21 cellular contexts compared by ENCODE assay signal in genomic region chr2:96526101-96526591, GRCh38. TPM values are rescaled to one million over a fixed set of nuclear protein-coding genes. Genes with fewer than 3 reads are reported as not detected.
DNase-seq lines count a peak whose midpoint lies in the region; ATAC-seq and TF ChIP-seq lines count a peak whose summit lies in the region.
"Had no signal": no experiment of that assay in that cellular context is flagged by ENCODE, and none has a peak within 500 bp of the region (broad histone marks: within the 10 kb centered on the region; RNA-seq: fewer than 3 reads in every experiment).

No MANE protein-coding gene starts in this region.

- H3K79me1 ChIP-seq in neuronal stem cell (ENCODE audit: low read depth, low read length), result no peaks in the 10 kb centered on the region

- no CpG with 5 or more reads among the region's 12 CpGs for WGBS in neuronal stem cell (ENCODE audit: extremely low coverage in 2 of 2, insufficient read length in 2 of 2, insufficient replicate concordance in 1 of 2), 2 donors

- H3K4me1 Mint-ChIP-seq in activated CD4-positive, alpha-beta T cell treated with anti-CD3 and anti-CD28 coated beads, Interleukin-2, amount 10 ng/mL, durations not matched to agents 7 days and 5 days, result peaks cover 90% of the 10 kb centered on the region
- H3K4me1 Mint-ChIP-seq in GM23338, result peaks cover 16% of the 10 kb centered on the region
- peaks cover 93% of the 10 kb centered on the region for H3K4me1 Mint-ChIP-seq in activated T-helper 1 cell treated with anti-CD3 and anti-CD28 coated beads, Interleukin-12 subunit alpha, Interleukin-12 subunit beta, Interleukin-2, Interleukin-4 antibody, amounts not matched to agents 30 ng/mL and 10 ng/mL and 1 ng/mL, durations not matched to agents 14 hours and 24 hours and 36 hours (ENCODE audit: low read depth)

- H3K18ac ChIP-seq in neuronal stem cell (ENCODE audit: low read length), result peak overlapping the region; percentile 0

- no peak overlapping the region for H2BK5ac ChIP-seq in neuronal stem cell (ENCODE audit: low read length)

- peaks cover 12% of the 10 kb centered on the region for H3K4me1 ChIP-seq in GM23338 (ENCODE audit: insufficient read depth)
- no peaks in the 10 kb centered on the region for H3K4me1 ChIP-seq in neuronal stem cell (ENCODE audit: control insufficient read depth in 2 of 2, insufficient read depth in 1 of 2, low read depth in 1 of 2, low read length in 2 of 2)
- H3K4me1 ChIP-seq: right lobe of liver had no signal

- CTCF ChIA-PET in activated CD4-positive, alpha-beta T cell treated with anti-CD3 and anti-CD28 coated beads, Interleukin-2, amount 10 ng/mL, durations not matched to agents 7 days and 5 days (lab: Charles Lee), result interaction anchor here (1.1 to 2.8 kb wide), 11 partner anchors 9 to 119 kb away, joined by 3 to 11 read pairs (median 5); no protein-coding TSS in a partner anchor

- no peaks in the 10 kb centered on the region for H3K9me2 ChIP-seq in GM23338 (ENCODE audit: insufficient read depth)

- H3K27ac Mint-ChIP-seq in activated CD4-positive, alpha-beta T cell treated with anti-CD3 and anti-CD28 coated beads, Interleukin-2, amount 10 ng/mL, durations not matched to agents 7 days and 5 days, result peak overlapping the region; percentile 13
- H3K27ac Mint-ChIP-seq in GM23338, result no peak overlapping the region
- peak overlapping the region; percentile 91 for H3K27ac Mint-ChIP-seq in activated T-helper 1 cell treated with anti-CD3 and anti-CD28 coated beads, Interleukin-12 subunit alpha, Interleukin-12 subunit beta, Interleukin-2, Interleukin-4 antibody, amounts not matched to agents 30 ng/mL and 10 ng/mL and 1 ng/mL, durations not matched to agents 14 hours and 24 hours and 36 hours

- no peak overlapping the region for H4K8ac ChIP-seq in neuronal stem cell (ENCODE audit: low read depth, low read length)

- H3K4me3 ChIP-seq in GM23338, result no peak overlapping the region
- H3K4me3 ChIP-seq in neuronal stem cell (ENCODE audit: low read length in 2 of 2), result peak overlapping the region in 1 of 2 donors; percentile 63
- H3K4me3 ChIP-seq: K562, right lobe of liver had no signal

- no peaks in the 10 kb centered on the region for H3K27me3 Mint-ChIP-seq in activated CD4-positive, alpha-beta T cell treated with anti-CD3 and anti-CD28 coated beads, Interleukin-2, amount 10 ng/mL, durations not matched to agents 7 days and 5 days
- H3K27me3 Mint-ChIP-seq in GM23338 (ENCODE audit: insufficient read depth, low read depth, poor library complexity), result peaks cover 26% of the 10 kb centered on the region
- H3K27me3 Mint-ChIP-seq in activated T-helper 1 cell treated with anti-CD3 and anti-CD28 coated beads, Interleukin-12 subunit alpha, Interleukin-12 subunit beta, Interleukin-2, Interleukin-4 antibody, amounts not matched to agents 30 ng/mL and 10 ng/mL and 1 ng/mL, durations not matched to agents 14 hours and 24 hours and 36 hours (ENCODE audit: insufficient read depth), result no peaks in the 10 kb centered on the region

- H3K4me3 Mint-ChIP-seq in activated CD4-positive, alpha-beta T cell treated with anti-CD3 and anti-CD28 coated beads, Interleukin-2, amount 10 ng/mL, durations not matched to agents 7 days and 5 days, result no peak overlapping the region
- H3K4me3 Mint-ChIP-seq in GM23338, result no peak overlapping the region
- H3K4me3 Mint-ChIP-seq in activated T-helper 1 cell treated with anti-CD3 and anti-CD28 coated beads, Interleukin-12 subunit alpha, Interleukin-12 subunit beta, Interleukin-2, Interleukin-4 antibody, amounts not matched to agents 30 ng/mL and 10 ng/mL and 1 ng/mL, durations not matched to agents 14 hours and 24 hours and 36 hours, result peak overlapping the region; percentile 7

- no peaks in the 10 kb centered on the region for H3K9me3 Mint-ChIP-seq in activated CD4-positive, alpha-beta T cell treated with anti-CD3 and anti-CD28 coated beads, Interleukin-2, amount 10 ng/mL, durations not matched to agents 7 days and 5 days
- no peaks in the 10 kb centered on the region for H3K9me3 Mint-ChIP-seq in GM23338
- H3K9me3 Mint-ChIP-seq in activated T-helper 1 cell treated with anti-CD3 and anti-CD28 coated beads, Interleukin-12 subunit alpha, Interleukin-12 subunit beta, Interleukin-2, Interleukin-4 antibody, amounts not matched to agents 30 ng/mL and 10 ng/mL and 1 ng/mL, durations not matched to agents 14 hours and 24 hours and 36 hours, result no peaks in the 10 kb centered on the region
- H3K9me3 Mint-ChIP-seq: CD8-positive, alpha-beta memory T cell had no signal

- H3F3A ChIP-seq in GM23338 (replicated peaks; ENCODE audit: low read depth), result no peaks in the 10 kb centered on the region

- H3K27ac ChIP-seq in GM23338 (ENCODE audit: low read depth) (no peak overlapping the region), neuronal stem cell (replicated peaks; ENCODE audit: low read length) (no peak overlapping the region)
- H3K27ac ChIP-seq: HL-60, SJCRH30 had no signal

- peak overlapping the region; percentile 99; the same call in 1 of the 2 replicates for H2AFZ ChIP-seq in GM23338
- no peak overlapping the region for H2AFZ ChIP-seq in neuronal stem cell (ENCODE audit: low read length)

- H3K14ac ChIP-seq in neuronal stem cell (ENCODE audit: low read length), result no peak overlapping the region

- no peak overlapping the region for H3K4ac ChIP-seq in neuronal stem cell (ENCODE audit: low read length)

- ATAC-seq in GM23338 (no peak), GM21737 (IDR thresholded peaks at IDR 0.05; ENCODE audit: unreplicated experiment) (no peak), HG02973 (IDR thresholded peaks at IDR 0.05; ENCODE audit: unreplicated experiment) (no peak)
- ATAC-seq: K562, right lobe of liver had no signal

- no peaks in the 10 kb centered on the region for H3K36me3 ChIP-seq in GM23338 (ENCODE audit: insufficient read depth)
- no peaks in the 10 kb centered on the region for H3K36me3 ChIP-seq in neuronal stem cell (replicated peaks in 1 of 2; ENCODE audit: control insufficient read depth in 2 of 2, insufficient read depth in 2 of 2, low read length in 2 of 2)
- H3K36me3 ChIP-seq: right lobe of liver, SJCRH30 had no signal

- no peaks in the 10 kb centered on the region for H3K79me2 ChIP-seq in GM23338 (replicated peaks; ENCODE audit: insufficient read depth)

- no peak for DNase-seq in activated CD4-positive, alpha-beta T cell treated with anti-CD3 and anti-CD28 coated beads, Interleukin-2, amount 10 ng/mL, durations not matched to agents 7 days and 5 days
- no peak for DNase-seq in activated CD4-positive, alpha-beta T cell treated with anti-CD3 and anti-CD28 coated beads, Interleukin-2, amount 50 U/mL, for 1 hour
- DNase-seq in GM23338 (ENCODE audit: low spot score), result no peak
- no peak for DNase-seq in activated T-helper 1 cell treated with anti-CD3 and anti-CD28 coated beads, Interleukin-12 subunit alpha, Interleukin-12 subunit beta, Interleukin-2, Interleukin-4 antibody, amounts not matched to agents 30 ng/mL and 10 ng/mL and 1 ng/mL, durations not matched to agents 14 hours and 24 hours and 36 hours (ENCODE audit: low spot score)
- no peak for DNase-seq in neuronal stem cell (ENCODE audit: low spot score)
- no peak for DNase-seq in cardiac septum (ENCODE audit: low spot score)
- DNase-seq: activated CD4-positive, alpha-beta T cell treated with anti-CD3 and anti-CD28 coated beads for 1 hour; amniotic stem cell; CD8-positive, alpha-beta memory T cell; effector CD8-positive, alpha-beta T cell; NCI-H2081; NCI-H510A treated with DMSO at 0.1 percent for 48 hours; OCI-M1 had no signal

- H4K20me1 ChIP-seq in GM23338 (replicated peaks; ENCODE audit: insufficient read depth), result no peaks in the 10 kb centered on the region

- no peak overlapping the region for H2BK12ac ChIP-seq in neuronal stem cell (ENCODE audit: low read length)

- H3K27me3 ChIP-seq in GM23338 (ENCODE audit: insufficient read depth) (peaks cover 26% of the 10 kb centered on the region), neuronal stem cell (ENCODE audit: control insufficient read depth in 3 of 3, insufficient read depth in 3 of 3, low read depth in 1 of 3, low read length in 3 of 3) (peaks cover 0 to 74% (median 6%) of the 10 kb centered on the region in 3 experiments)
- H3K27me3 ChIP-seq: right lobe of liver had no signal

- H3K9ac ChIP-seq in neuronal stem cell (ENCODE audit: low read depth, low read length, poor library complexity), result no peak overlapping the region

- H3K9me3 ChIP-seq in neuronal stem cell (replicated peaks in 1 of 2; ENCODE audit: control insufficient read depth in 2 of 2, insufficient read depth in 1 of 2, low read depth in 1 of 2, low read length in 2 of 2), result peaks cover 0 to 2% of the 10 kb centered on the region in 2 donors
- H3K9me3 ChIP-seq: right lobe of liver, SJCRH30 had no signal

- H2AK5ac ChIP-seq in neuronal stem cell (ENCODE audit: low read depth, low read length), result peak overlapping the region; percentile 66

- no peak overlapping the region for H4K91ac ChIP-seq in neuronal stem cell (ENCODE audit: low read depth, low read length, poor library complexity)

- H3K36me3 Mint-ChIP-seq in activated CD4-positive, alpha-beta T cell treated with anti-CD3 and anti-CD28 coated beads, Interleukin-2, amount 10 ng/mL, durations not matched to agents 7 days and 5 days (ENCODE audit: low read depth), result no peaks in the 10 kb centered on the region
- no peaks in the 10 kb centered on the region for H3K36me3 Mint-ChIP-seq in GM23338 (ENCODE audit: low read depth)
- H3K36me3 Mint-ChIP-seq in activated T-helper 1 cell treated with anti-CD3 and anti-CD28 coated beads, Interleukin-12 subunit alpha, Interleukin-12 subunit beta, Interleukin-2, Interleukin-4 antibody, amounts not matched to agents 30 ng/mL and 10 ng/mL and 1 ng/mL, durations not matched to agents 14 hours and 24 hours and 36 hours (ENCODE audit: low read depth), result peaks cover 1% of the 10 kb centered on the region
- H3K36me3 Mint-ChIP-seq: CD8-positive, alpha-beta memory T cell had no signal

- POLR2A ChIA-PET in activated CD4-positive, alpha-beta T cell treated with anti-CD3 and anti-CD28 coated beads, Interleukin-2, amount 10 ng/mL, durations not matched to agents 7 days and 5 days (lab: Charles Lee), result interaction anchor here (1.2 kb wide), 1 partner anchor 11 kb away, joined by 4 read pairs; the partner anchor contains the start of gene ARID5A

- no peak overlapping the region for H2BK15ac ChIP-seq in neuronal stem cell (ENCODE audit: low read length)

- no peak overlapping the region for H2BK120ac ChIP-seq in neuronal stem cell (ENCODE audit: low read depth, low read length)

- no peak overlapping the region for H3K23ac ChIP-seq in neuronal stem cell (ENCODE audit: low read depth, low read length, poor library complexity)

- H3K4me2 ChIP-seq in GM23338 (no peak overlapping the region), neuronal stem cell (ENCODE audit: insufficient read depth, low read length, poor library complexity, severe bottlenecking) (no peak overlapping the region)

- intact Hi-C loops in activated T-helper 1 cell treated with anti-CD3 and anti-CD28 coated beads, Interleukin-12 subunit alpha, Interleukin-12 subunit beta, Interleukin-2, Interleukin-4 antibody, amounts not matched to agents 30 ng/mL and 10 ng/mL and 1 ng/mL, durations not matched to agents 14 hours and 24 hours and 36 hours (cut with micrococcal nuclease), result no loop called here
- intact Hi-C loops in cardiac septum (cut with DNase I), result no loop called here

- no peak for TF ChIP-seq CTCF in GM23338 (conservative IDR thresholded peaks at IDR 0.05; ENCODE audit: low read depth in 2 of 2)

RNA-seq across cellular contexts. Expression of gene ARID5A, which starts 10.4 kb away (rescaled TPM):
- total RNA-seq in activated CD4-positive, alpha-beta T cell treated with anti-CD3 and anti-CD28 coated beads, Interleukin-2, amount 10 ng/mL, durations not matched to agents 7 days and 5 days, result 10 to 100 TPM; 47.2 to 50.5 TPM
- 7.1 and 7.7 TPM in 2 replicates for total RNA-seq in GM23338 (2014; rRNA removed; shearing (Covaris generic))
- polyA plus RNA-seq in GM23338 (2016; fragmentation: Nextera tagmentation; extraction: Ambion mirVana), result 5.5 and 5.9 TPM in 2 replicates
- 233 and 240 TPM in 2 replicates for total RNA-seq in activated T-helper 1 cell treated with anti-CD3 and anti-CD28 coated beads, Interleukin-12 subunit alpha, Interleukin-12 subunit beta, Interleukin-2, Interleukin-4 antibody, amounts not matched to agents 30 ng/mL and 10 ng/mL and 1 ng/mL, durations not matched to agents 14 hours and 24 hours and 36 hours
- 1.7 TPM for polyA plus RNA-seq in neuronal stem cell (2013, experiment 1 of 2)
- polyA plus RNA-seq in neuronal stem cell (2013, experiment 2 of 2), result 1.5 TPM
- total RNA-seq in cardiac septum, result 79.4 TPM

RNA-seq across cellular contexts. Expression of gene NEURL3, which starts 21.0 kb away (rescaled TPM):
- total RNA-seq in activated CD4-positive, alpha-beta T cell treated with anti-CD3 and anti-CD28 coated beads, Interleukin-2, amount 10 ng/mL, durations not matched to agents 7 days and 5 days, result under 1 TPM; 0.22 to 0.27 TPM
- not detected in 2 replicates for total RNA-seq in GM23338 (2014; rRNA removed; shearing (Covaris generic))
- 0.21 TPM in 1 of 2 replicates, not detected in the other for polyA plus RNA-seq in GM23338 (2016; fragmentation: Nextera tagmentation; extraction: Ambion mirVana)
- total RNA-seq in activated T-helper 1 cell treated with anti-CD3 and anti-CD28 coated beads, Interleukin-12 subunit alpha, Interleukin-12 subunit beta, Interleukin-2, Interleukin-4 antibody, amounts not matched to agents 30 ng/mL and 10 ng/mL and 1 ng/mL, durations not matched to agents 14 hours and 24 hours and 36 hours, result 0.54 and 0.75 TPM in 2 replicates
- polyA plus RNA-seq in neuronal stem cell (2013, experiment 1 of 2), result 0.06 TPM
- not detected for polyA plus RNA-seq in neuronal stem cell (2013, experiment 2 of 2)
- total RNA-seq in cardiac septum, result not detected
- total RNA-seq: K562, osteoblast, SJCRH30, urinary bladder had no signal
- polyA plus RNA-seq: CD8-positive, alpha-beta memory T cell; K562 had no signal
